ENCODE assay signal across 24 cellular contexts in the genomic region with DNA sequence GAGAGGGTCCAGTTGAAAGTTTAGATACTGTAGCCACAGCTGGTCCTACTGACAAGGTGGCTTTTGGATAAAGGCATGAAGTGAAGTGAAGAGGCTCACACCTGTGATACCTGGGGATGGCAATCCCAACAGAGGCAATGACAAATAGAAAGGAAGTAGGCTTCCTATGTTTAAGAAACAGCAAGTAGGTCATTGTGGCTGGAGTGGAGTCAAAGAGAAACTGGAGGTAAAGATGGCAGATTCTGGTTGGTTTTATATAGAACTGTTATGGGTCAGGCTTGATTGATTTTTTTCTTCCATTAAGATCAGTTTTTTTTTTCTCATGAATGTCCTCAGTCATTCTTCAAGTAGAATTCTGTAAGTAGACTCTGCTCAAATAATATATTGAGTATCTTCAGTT.
DNase-seq lines count a peak whose midpoint lies in the region; ATAC-seq lines count a peak whose summit lies in the region.
"Had no signal": no experiment of that assay in that cellular context is flagged by ENCODE, and none has a peak within 500 bp of the region (broad histone marks: within the 10 kb centered on the region; RNA-seq: fewer than 3 reads in every experiment).

No MANE protein-coding gene starts in this region.

- intact Hi-C loops in activated T-helper 2 cell treated with anti-CD3 and anti-CD28 coated beads, Interferon-gamma antibody, Interleukin-2, Interleukin-4, amounts not matched to agents 10 μg/mL and 5 μg/mL and 100 μg/mL, durations not matched to agents 14 hours and 24 hours and 36 hours (cut with micrococcal nuclease): loop anchor here (1.0 to 2.0 kb wide), 2 partner anchors 11 to 76 kb away; no protein-coding TSS in a partner anchor
- intact Hi-C loops in left colon (cut with DNase I, micrococcal nuclease): no loop called here
- intact Hi-C loops in head of caudate nucleus (cut with DNase I): no loop called here

- no peaks in the 10 kb centered on the region for H3K9me3 Mint-ChIP-seq in activated T-helper 2 cell treated with anti-CD3 and anti-CD28 coated beads, Interferon-gamma antibody, Interleukin-2, Interleukin-4, amounts not matched to agents 10 μg/mL and 5 μg/mL and 100 μg/mL, durations not matched to agents 14 hours and 24 hours and 36 hours
- H3K9me3 Mint-ChIP-seq: CD4-positive, alpha-beta T cell; GM23338 had no signal

- H3K27ac Mint-ChIP-seq in activated T-helper 2 cell treated with anti-CD3 and anti-CD28 coated beads, Interferon-gamma antibody, Interleukin-2, Interleukin-4, amounts not matched to agents 10 μg/mL and 5 μg/mL and 100 μg/mL, durations not matched to agents 14 hours and 24 hours and 36 hours: peak overlapping the region; percentile 7
- H3K27ac Mint-ChIP-seq: CD4-positive, alpha-beta T cell; GM23338 had no signal

- H3K4me3 Mint-ChIP-seq in activated T-helper 2 cell treated with anti-CD3 and anti-CD28 coated beads, Interferon-gamma antibody, Interleukin-2, Interleukin-4, amounts not matched to agents 10 μg/mL and 5 μg/mL and 100 μg/mL, durations not matched to agents 14 hours and 24 hours and 36 hours (ENCODE audit: low read depth): no peak overlapping the region
- H3K4me3 Mint-ChIP-seq: CD4-positive, alpha-beta T cell; GM23338 had no signal

- peaks cover 11% of the 10 kb centered on the region for H3K27me3 Mint-ChIP-seq in activated T-helper 2 cell treated with anti-CD3 and anti-CD28 coated beads, Interferon-gamma antibody, Interleukin-2, Interleukin-4, amounts not matched to agents 10 μg/mL and 5 μg/mL and 100 μg/mL, durations not matched to agents 14 hours and 24 hours and 36 hours (ENCODE audit: low read depth)

- no peak for DNase-seq in activated T-helper 2 cell treated with anti-CD3 and anti-CD28 coated beads, Interferon-gamma antibody, Interleukin-2, Interleukin-4, amounts not matched to agents 10 μg/mL and 5 μg/mL and 100 μg/mL, durations not matched to agents 14 hours and 24 hours and 36 hours (ENCODE audit: low spot score)
- no peak for DNase-seq in NCI-H2196 (lab: John Stamatoyannopoulos, UW; ENCODE audit: unreplicated experiment)
- DNase-seq in left colon: no peak
- DNase-seq in head of caudate nucleus: no peak
- DNase-seq in CD1c-positive myeloid dendritic cell (ENCODE audit: extremely low spot score): no peak
- DNase-seq: CD4-positive, alpha-beta T cell; COR-L47; DMS 273 treated with DMSO at 0.1 percent for 48 hours; DMS79 treated with DMSO at 0.1 percent for 48 hours; HCEC 1CT; IMR-90; NCI-H1105; NCI-H146; NCI-H2029 treated with DMSO at 0.1 percent for 48 hours; NCI-H345; NCI-H524; NCI-H774; NK-92 treated with Interleukin-12 subunit alpha and Interleukin-12 subunit beta, amount 100 ng/mL, for 24 hours; Peyer's patch; SJCRH30 had no signal

- peak; percentile 61 for ATAC-seq in GM18502 (IDR thresholded peaks at IDR 0.05; ENCODE audit: poor library complexity, unreplicated experiment)
- peak; percentile 54 for ATAC-seq in GM19463 (IDR thresholded peaks at IDR 0.05; ENCODE audit: unreplicated experiment)
- peak; percentile 54 for ATAC-seq in HG03060 (IDR thresholded peaks at IDR 0.05; ENCODE audit: low read depth, unreplicated experiment)
- ATAC-seq in left colon: no peak
- ATAC-seq: GM23338 had no signal

- H3K4me1 Mint-ChIP-seq in activated T-helper 2 cell treated with anti-CD3 and anti-CD28 coated beads, Interferon-gamma antibody, Interleukin-2, Interleukin-4, amounts not matched to agents 10 μg/mL and 5 μg/mL and 100 μg/mL, durations not matched to agents 14 hours and 24 hours and 36 hours (ENCODE audit: low read depth): peaks cover 11% of the 10 kb centered on the region

- H3K36me3 Mint-ChIP-seq in activated T-helper 2 cell treated with anti-CD3 and anti-CD28 coated beads, Interferon-gamma antibody, Interleukin-2, Interleukin-4, amounts not matched to agents 10 μg/mL and 5 μg/mL and 100 μg/mL, durations not matched to agents 14 hours and 24 hours and 36 hours (ENCODE audit: low read depth): no peaks in the 10 kb centered on the region
